In genomic region chr10:43136995-43137700, GRCh38 we compare ENCODE assay signal across 8 cellular contexts. TPM values are rescaled to one million over a fixed set of nuclear protein-coding genes. Genes with fewer than 3 reads are reported as not detected.
DNase-seq lines count a peak whose midpoint lies in the region; ATAC-seq, FAIRE-seq and TF ChIP-seq lines count a peak whose summit lies in the region.

No MANE protein-coding gene starts in this region.

- H3K4me3 ChIP-seq in gastroesophageal sphincter (peak overlapping the region; percentile 53 to 80), small intestine (ENCODE audit: low read depth in 1 of 2, low read length in 2 of 2) (peak overlapping the region; percentile 96 to 99)

- TF ChIP-seq EP300 in gastroesophageal sphincter (IDR thresholded peaks at IDR 0.05): no peak

- no peak for DNase-seq in small intestine
- DNase-seq in NCI-H2081 (lab: John Stamatoyannopoulos, UW): no peak
- DNase-seq in DMS153 (lab: John Stamatoyannopoulos, UW): no peak
- no peak for DNase-seq in HuH-7 (ENCODE audit: low spot score)
- no peak for DNase-seq in stimulated activated CD4-positive, alpha-beta T cell treated with anti-CD3 and anti-CD28 coated beads, Interleukin-12 subunit alpha, Interleukin-12 subunit beta, amount 100 ng/mL, for 4 hours

- 27 to 30% methylated on average over 11 to 22 of the region's 27 CpGs for whole genome bisulfite sequencing in gastroesophageal sphincter (ENCODE audit: low coverage in 1 of 2), 2 donors
- 35 to 45% (median 43%) methylated on average over 27 of the region's 27 CpGs for WGBS in small intestine, 3 donors

- no peaks in the 10 kb centered on the region for H3K9me3 ChIP-seq in gastroesophageal sphincter
- H3K9me3 ChIP-seq in small intestine (ENCODE audit: control insufficient read depth, low read depth): no peaks in the 10 kb centered on the region

- FAIRE-seq in small intestine (lab: Jason Lieb, UNC): no peak

- H3K36me3 ChIP-seq in gastroesophageal sphincter (no peaks in the 10 kb centered on the region), small intestine (ENCODE audit: control insufficient read depth in 2 of 2, insufficient read depth in 2 of 2, low read length in 2 of 2) (no peaks in the 10 kb centered on the region)

- H3K27me3 ChIP-seq in gastroesophageal sphincter: no peaks in the 10 kb centered on the region
- no peaks in the 10 kb centered on the region for H3K27me3 ChIP-seq in small intestine (ENCODE audit: control insufficient read depth in 2 of 2, insufficient read depth in 2 of 2, low read length in 2 of 2)

- ATAC-seq in GM18517 (IDR thresholded peaks at IDR 0.05; ENCODE audit: unreplicated experiment) (peak; percentile 0), gastroesophageal sphincter (no peak)

- TF ChIP-seq POLR2A in gastroesophageal sphincter (IDR thresholded peaks at IDR 0.05): no peak

- H3K27ac ChIP-seq in VCaP (peak overlapping the region; percentile 91), gastroesophageal sphincter (peak overlapping the region; percentile 71 to 99 (median 97)), small intestine (ENCODE audit: low read depth in 1 of 2, low read length in 1 of 2) (peak overlapping the region in 1 of 2 donors; percentile 98)

- H3K4me1 ChIP-seq in gastroesophageal sphincter (peaks cover 0 to 47% (median 12%) of the 10 kb centered on the region in 3 donors), small intestine (ENCODE audit: control insufficient read depth in 2 of 2, insufficient read depth in 1 of 2, low read depth in 1 of 2, low read length in 1 of 2) (peaks cover 0 to 5% of the 10 kb centered on the region in 2 donors)

- TF ChIP-seq CTCF in VCaP (conservative IDR thresholded peaks at IDR 0.05): no peak
- TF ChIP-seq CTCF in gastroesophageal sphincter (IDR thresholded peaks at IDR 0.05): no peak

RNA-seq across cellular contexts. Expression of gene CSGALNACT2, which starts 1.1 kb away (rescaled TPM):
- total RNA-seq in gastroesophageal sphincter: 10 to 100 TPM; 28.4 to 37.4 (median 32.7) TPM
- polyA plus RNA-seq in small intestine: 1 to 10 TPM; 2.5 to 6.9 (median 2.7) TPM
